Comparison of ENCODE assay signal across 9 cellular contexts in genomic region chr16:29662729-29663019, GRCh38. TPM values are rescaled to one million over a fixed set of nuclear protein-coding genes. Genes with fewer than 3 reads are reported as not detected.
DNase-seq lines count a peak whose midpoint lies in the region; ATAC-seq and TF ChIP-seq lines count a peak whose summit lies in the region.
"Had no signal": no experiment of that assay in that cellular context is flagged by ENCODE, and none has a peak within 500 bp of the region (broad histone marks: within the 10 kb centered on the region; RNA-seq: fewer than 3 reads in every experiment).

No MANE protein-coding gene starts in this region.

- H3K4me2 ChIP-seq in MM.1S (ENCODE audit: low read depth, low read length), result no peak overlapping the region

- intact Hi-C loops in dendritic cell treated with granulocyte-macrophage colony-stimulating factor and Interleukin-4, amounts not matched to agents 40 ng/mL and 50 ng/mL, for 4 days (cut with micrococcal nuclease), result no loop called here
- intact Hi-C loops in cardiac septum (cut with DNase I), result no loop called here

- no peaks in the 10 kb centered on the region for H3K27me3 ChIP-seq in thoracic aorta (replicated peaks; ENCODE audit: insufficient read depth)
- H3K27me3 ChIP-seq in MM.1S (replicated peaks; ENCODE audit: insufficient read depth, low read length), result no peaks in the 10 kb centered on the region

- DNase-seq in activated T-cell treated with anti-CD3 and anti-CD28 coated beads for 48 hours (ENCODE audit: low read depth), result peak; percentile 34
- DNase-seq in activated T-cell treated with anti-CD3 and anti-CD28 coated beads, Interleukin-2, amount 50 U/mL, for 1 hour, result no peak
- peak; percentile 27 to 70 (median 30) for DNase-seq in T-helper 1 cell
- no peak for DNase-seq in thoracic aorta (ENCODE audit: low spot score)
- no peak for DNase-seq in cardiac septum (ENCODE audit: low spot score)
- no peak for DNase-seq in MM.1S

- H3K9me3 ChIP-seq in thoracic aorta, result no peaks in the 10 kb centered on the region
- H3K9me3 ChIP-seq in MM.1S (replicated peaks; ENCODE audit: insufficient read depth, low read length), result no peaks in the 10 kb centered on the region
- H3K9me3 ChIP-seq: gastroesophageal sphincter had no signal

- H4K20me1 ChIP-seq in MM.1S (ENCODE audit: insufficient read depth, low read length), result no peaks in the 10 kb centered on the region

- H3K4me3 Mint-ChIP-seq in dendritic cell treated with granulocyte-macrophage colony-stimulating factor and Interleukin-4, amounts not matched to agents 40 ng/mL and 50 ng/mL, for 4 days, result peak overlapping the region; percentile 89

- H3K27me3 Mint-ChIP-seq in dendritic cell treated with granulocyte-macrophage colony-stimulating factor and Interleukin-4, amounts not matched to agents 40 ng/mL and 50 ng/mL, for 4 days, result no peaks in the 10 kb centered on the region

- no peaks in the 10 kb centered on the region for H3K9me3 Mint-ChIP-seq in dendritic cell treated with granulocyte-macrophage colony-stimulating factor and Interleukin-4, amounts not matched to agents 40 ng/mL and 50 ng/mL, for 4 days

- H3K9me2 ChIP-seq in MM.1S (replicated peaks; ENCODE audit: insufficient read depth, low read length), result no peaks in the 10 kb centered on the region

- H3K4me1 ChIP-seq in thoracic aorta (ENCODE audit: control insufficient read depth in 1 of 2, low read depth in 2 of 2) (peaks cover 0 to 11% of the 10 kb centered on the region in 2 donors), MM.1S (ENCODE audit: low read length) (peaks cover 16% of the 10 kb centered on the region; the same call in 1 of the 2 replicates)

- peaks cover 5% of the 10 kb centered on the region; the same call in 1 of the 2 replicates for H3F3A ChIP-seq in MM.1S (ENCODE audit: insufficient read depth, low read length)

- no peak for TF ChIP-seq CTCF in thoracic aorta (IDR thresholded peaks at IDR 0.05)
- no peak for TF ChIP-seq CTCF in MM.1S (IDR thresholded peaks at IDR 0.05; ENCODE audit: low read length)

- H2AFZ ChIP-seq in MM.1S (ENCODE audit: low read length), result no peak overlapping the region

- H3K79me2 ChIP-seq in MM.1S (ENCODE audit: low read length), result no peaks in the 10 kb centered on the region

- H3K9ac ChIP-seq in MM.1S (ENCODE audit: low read length), result no peak overlapping the region

- ATAC-seq in thoracic aorta (ENCODE audit: insufficient number of reproducible peaks, low FRiP score, low read depth) (no peak), GM21825 (IDR thresholded peaks at IDR 0.05; ENCODE audit: unreplicated experiment) (no peak)
- ATAC-seq: gastroesophageal sphincter had no signal

- peak overlapping the region; percentile 47 for H3K4me3 ChIP-seq in thoracic aorta
- no peak overlapping the region for H3K4me3 ChIP-seq in MM.1S (ENCODE audit: low read length)

- H3K27ac ChIP-seq in thoracic aorta (no peak overlapping the region), MM.1S (ENCODE audit: low read length) (no peak overlapping the region)

- peak overlapping the region; percentile 92 for H3K27ac Mint-ChIP-seq in dendritic cell treated with granulocyte-macrophage colony-stimulating factor and Interleukin-4, amounts not matched to agents 40 ng/mL and 50 ng/mL, for 4 days

- peaks cover 76% of the 10 kb centered on the region for H3K4me1 Mint-ChIP-seq in dendritic cell treated with granulocyte-macrophage colony-stimulating factor and Interleukin-4, amounts not matched to agents 40 ng/mL and 50 ng/mL, for 4 days (ENCODE audit: low read depth)

- H3K36me3 Mint-ChIP-seq in dendritic cell treated with granulocyte-macrophage colony-stimulating factor and Interleukin-4, amounts not matched to agents 40 ng/mL and 50 ng/mL, for 4 days (ENCODE audit: low read depth), result peaks cover 48% of the 10 kb centered on the region

- no peaks in the 10 kb centered on the region for H3K36me3 ChIP-seq in thoracic aorta
- no peaks in the 10 kb centered on the region for H3K36me3 ChIP-seq in MM.1S (replicated peaks; ENCODE audit: insufficient read depth, low read length)
- H3K36me3 ChIP-seq: gastroesophageal sphincter had no signal

RNA-seq across cellular contexts. Expression of gene SPN, which starts 0.4 kb away (rescaled TPM):
- total RNA-seq in thoracic aorta (10 to 100 TPM in 1 of 2 donors, 1 to 10 TPM in 1; 1.1 to 10.2 TPM), cardiac septum (3.1 TPM)

RNA-seq across cellular contexts. Expression of gene QPRT, which starts 16.3 kb away (rescaled TPM):
- total RNA-seq in thoracic aorta (1 to 10 TPM in 1 of 2 donors, under 1 TPM in 1; 0.95 to 1.3 TPM), cardiac septum (6.7 TPM)

Comparison
In these comparisons a context has a peak if more than half of its experiments do, and no peak if none do; other contexts are left out.
1. DNase-seq: peak in activated T-cell treated with anti-CD3 and anti-CD28 coated beads for 48 hours (single experiment) and T-helper 1 cell (5 of 5); none in activated T-cell treated with anti-CD3 and anti-CD28 coated beads, Interleukin-2, amount 50 U/mL, for 1 hour (single experiment), thoracic aorta (single experiment), cardiac septum (single experiment) and MM.1S (single experiment).